26 cellular contexts compared by ENCODE assay signal in the genomic region with DNA sequence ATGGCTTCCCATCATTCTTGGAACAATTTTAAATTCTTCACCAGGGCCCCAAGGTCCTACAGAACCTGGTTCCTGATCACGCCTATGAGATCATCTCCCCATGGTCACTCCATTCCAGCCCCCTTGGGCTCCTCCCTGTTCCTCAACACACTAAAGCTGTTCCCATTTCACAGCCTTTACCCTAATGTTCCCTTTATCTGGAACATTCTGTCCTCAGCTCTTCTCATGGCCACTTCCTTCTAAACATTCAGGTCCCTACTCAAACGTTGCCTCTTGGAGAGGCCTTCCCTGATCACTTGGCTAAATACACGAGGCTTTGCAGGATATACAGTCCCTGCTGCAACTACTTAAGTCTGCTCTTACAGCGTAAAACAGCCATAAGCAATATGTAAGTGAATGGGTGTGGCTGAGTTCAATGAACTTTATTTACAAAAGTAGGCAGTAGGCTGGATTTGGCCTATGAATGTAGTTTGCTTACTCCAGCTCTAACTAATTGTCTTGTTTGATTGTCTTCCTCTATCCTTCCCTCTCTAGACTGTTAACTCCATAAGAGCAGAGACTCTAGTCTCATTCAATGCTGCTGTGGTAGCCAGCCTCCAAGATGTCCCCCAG.
"Had no signal": no experiment of that assay in that cellular context is flagged by ENCODE, and none has a peak within 500 bp of the region (broad histone marks: within the 10 kb centered on the region; RNA-seq: fewer than 3 reads in every experiment).

No MANE protein-coding gene starts in this region.

- H3K4me1 ChIP-seq: SJCRH30 had no signal

- H3K36me3 ChIP-seq: adrenal gland, MG63, SJCRH30 had no signal

- H3K9ac ChIP-seq: SK-N-SH had no signal

- H3K9me3 ChIP-seq: adrenal gland, MG63, SJCRH30, SK-N-SH had no signal

- DNase-seq: activated CD4-positive, alpha-beta T cell treated with anti-CD3 and anti-CD28 coated beads for 4 hours; activated CD8-positive, alpha-beta memory T cell treated with anti-CD3 and anti-CD28 coated beads, Interleukin-2, amount 50 U/mL, for 4 hours; activated CD8-positive, alpha-beta T cell treated with anti-CD3 and anti-CD28 coated beads for 36 hours; activated naive CD4-positive, alpha-beta T cell treated with anti-CD3 and anti-CD28 coated beads, Interleukin-2, amount 50 U/mL, for 16 hours; activated naive CD8-positive, alpha-beta T cell treated with anti-CD3 and anti-CD28 coated beads, Interleukin-2, amount 10 ng/mL, durations not matched to agents 7 days and 5 days; activated T-cell treated with anti-CD3 and anti-CD28 coated beads, Interleukin-2, amount 50 U/mL, for 72 hours; adrenal gland; anterior cingulate cortex; MG63; NCI-H1105; NCI-H1436 treated with DMSO at 0.1 percent for 48 hours; NCI-H187; NCI-H2081 treated with DMSO at 0.1 percent for 48 hours; NCI-H2171; NCI-H226; NCI-H510A; NCI-H69; NK-92 treated with Interleukin-12 subunit alpha and Interleukin-12 subunit beta, amount 100 ng/mL, for 24 hours; OCI-M1; Right ventricle myocardium superior; SJCRH30; SK-N-SH; SW 1271 had no signal

- H3K27me3 ChIP-seq: adrenal gland, MG63 had no signal

- H3K4me3 ChIP-seq: adrenal gland, MG63, SJCRH30 had no signal

- H3K27ac ChIP-seq: adrenal gland, RWPE1, SJCRH30 had no signal

- ATAC-seq: activated CD4-positive, CD25-positive, alpha-beta regulatory T cell treated with anti-CD3 and anti-CD28 coated beads, Interleukin-2, amount 50 U/mL, for 24 hours; activated CD8-positive, alpha-beta T cell treated with anti-CD3 and anti-CD28 coated beads for 36 hours; activated T-cell treated with anti-CD3 and anti-CD28 coated beads, Interleukin-2, amount 50 U/mL, for 72 hours; Panc1 had no signal
